In the genomic region with DNA sequence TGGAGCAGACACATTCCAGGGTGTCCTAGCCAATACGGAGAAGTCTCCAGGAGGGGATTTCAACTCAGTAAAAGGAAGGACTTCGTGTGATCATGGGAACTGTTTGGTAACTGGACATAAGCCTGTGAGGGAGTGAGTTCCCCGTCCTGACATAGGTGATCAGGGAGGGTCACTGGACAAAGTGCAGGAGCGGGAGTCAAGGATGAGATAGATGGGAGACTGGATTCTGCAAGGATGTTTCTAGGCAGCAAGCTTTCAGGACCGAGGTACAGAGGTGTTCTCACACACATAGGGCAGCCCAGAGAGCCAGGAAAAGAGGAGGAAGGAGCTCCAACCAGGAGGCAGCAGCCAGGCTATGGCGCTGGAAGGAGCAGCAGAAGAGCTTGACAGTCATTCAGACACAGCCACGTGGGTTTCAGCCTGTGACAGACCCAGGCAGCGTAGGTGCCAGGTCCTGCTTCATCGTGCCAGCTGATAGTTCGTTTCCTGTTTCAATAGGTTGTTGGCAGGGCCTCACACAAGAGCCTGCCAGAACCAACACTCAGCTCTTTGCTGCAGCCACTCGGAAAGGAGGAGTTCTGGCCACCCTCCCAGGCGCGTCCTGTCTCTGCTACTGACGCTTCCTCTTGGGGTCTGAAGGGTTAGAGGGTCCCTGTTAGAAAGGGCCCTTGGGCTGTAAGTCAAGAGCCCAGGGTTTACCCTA, we compare ENCODE assay signal across 9 cellular contexts.
A peak's percentile ranks its signal among the peaks of the same experiment; 100 is the strongest.
DNase-seq lines count a peak whose midpoint lies in the region; ATAC-seq and TF ChIP-seq lines count a peak whose summit lies in the region.
"Had no signal": no experiment of that assay in that cellular context is flagged by ENCODE, and none has a peak within 500 bp of the region (broad histone marks: within the 10 kb centered on the region; RNA-seq: fewer than 3 reads in every experiment).

No MANE protein-coding gene starts in this region.

- H3K36me3 Mint-ChIP-seq in MCF 10A (ENCODE audit: insufficient read depth, unreplicated experiment): peaks cover 1% of the 10 kb centered on the region
- peaks cover 0 to 6% (median 0%) of the 10 kb centered on the region in 3 donors for H3K36me3 Mint-ChIP-seq in CD8-positive, alpha-beta memory T cell
- H3K36me3 Mint-ChIP-seq: activated naive CD4-positive, alpha-beta T cell treated with anti-CD3 and anti-CD28 coated beads, Interleukin-2, amount 50 U/mL, for 72 hours had no signal

- ATAC-seq in right lobe of liver (peak; percentile 70 to 73 (median 70)), GM19395 (IDR thresholded peaks at IDR 0.05; ENCODE audit: unreplicated experiment) (no peak)

- intact Hi-C loops in MCF 10A (cut with micrococcal nuclease): no loop called here
- intact Hi-C loops in right lobe of liver (cut with DNase I): no loop called here

- H3K9me3 Mint-ChIP-seq in MCF 10A (ENCODE audit: unreplicated experiment): no peaks in the 10 kb centered on the region
- peaks cover 0 to 3% (median 0%) of the 10 kb centered on the region in 5 donors for H3K9me3 Mint-ChIP-seq in CD8-positive, alpha-beta memory T cell
- H3K9me3 Mint-ChIP-seq: activated naive CD4-positive, alpha-beta T cell treated with anti-CD3 and anti-CD28 coated beads, Interleukin-2, amount 50 U/mL, for 72 hours had no signal

- no TSS peak for BruUV-seq in MCF 10A (replicated peaks; lab: Mats Ljungman, UMichigan)

- H3K27me3 ChIP-seq in right lobe of liver: no peaks in the 10 kb centered on the region
- no peaks in the 10 kb centered on the region for H3K27me3 ChIP-seq in CD8-positive, alpha-beta memory T cell (ENCODE audit: insufficient read depth, low read length, poor library complexity, severe bottlenecking)

- H3K4me1 Mint-ChIP-seq in MCF 10A (ENCODE audit: insufficient read depth, unreplicated experiment): peaks cover 14% of the 10 kb centered on the region
- H3K4me1 Mint-ChIP-seq in CD8-positive, alpha-beta memory T cell: peaks cover 0 to 15% (median 2%) of the 10 kb centered on the region in 3 donors

- TF ChIP-seq POLR2A in right lobe of liver (IDR thresholded peaks at IDR 0.05): peak; percentile 79

- TF ChIP-seq CTCF in MCF 10A (IDR thresholded peaks at IDR 0.05; ENCODE audit: unreplicated experiment) (no peak), right lobe of liver (IDR thresholded peaks at IDR 0.05) (no peak)

- no peaks in the 10 kb centered on the region for H3K36me3 ChIP-seq in right lobe of liver
- H3K36me3 ChIP-seq in CD8-positive, alpha-beta memory T cell (ENCODE audit: insufficient read depth, low read length): no peaks in the 10 kb centered on the region

- no peaks in the 10 kb centered on the region for H3K9me3 ChIP-seq in right lobe of liver
- H3K9me3 ChIP-seq in CD8-positive, alpha-beta memory T cell (ENCODE audit: low read length): no peaks in the 10 kb centered on the region

- no peak overlapping the region for H3K27ac Mint-ChIP-seq in MCF 10A (ENCODE audit: low read depth, unreplicated experiment)
- H3K27ac Mint-ChIP-seq in CD8-positive, alpha-beta memory T cell: no peak overlapping the region

- WGBS in right lobe of liver (ENCODE audit: insufficient coverage, low coverage, low lambda C conversion rate, missing lambda C conversion rate): 11% methylated on average over 12 of the region's 14 CpGs

- H3K4me3 ChIP-seq in right lobe of liver: peak overlapping the region in 1 of 3 donors; percentile 12
- no peak overlapping the region for H3K4me3 ChIP-seq in CD8-positive, alpha-beta memory T cell (ENCODE audit: low read length)

- CTCF ChIA-PET in MCF 10A (lab: Yijun Ruan, JAX): interaction anchor here (0.8 to 1.2 kb wide), 3 partner anchors 9 to 113 kb away, joined by 3 read pairs; no protein-coding TSS in a partner anchor
- CTCF ChIA-PET in CD8-positive, alpha-beta memory T cell (lab: Charles Lee): no interaction called here

- peak overlapping the region; percentile 62 to 75 (median 68) for H3K27ac ChIP-seq in right lobe of liver
- no peak overlapping the region for H3K27ac ChIP-seq in CD8-positive, alpha-beta memory T cell (ENCODE audit: low read depth, low read length)

- H3K4me3 Mint-ChIP-seq in MCF 10A (ENCODE audit: unreplicated experiment): no peak overlapping the region
- H3K4me3 Mint-ChIP-seq in CD8-positive, alpha-beta memory T cell: no peak overlapping the region

- no peaks in the 10 kb centered on the region for H3K27me3 Mint-ChIP-seq in MCF 10A (ENCODE audit: insufficient read depth, unreplicated experiment)
- peaks cover 0 to 3% of the 10 kb centered on the region in 2 donors for H3K27me3 Mint-ChIP-seq in CD8-positive, alpha-beta memory T cell

- peak; percentile 27 for DNase-seq in stimulated activated CD4-positive, alpha-beta T cell treated with anti-CD3 and anti-CD28 coated beads, Interleukin-1b, Interleukin-23, amount 100 ng/mL, for 48 hours
- no peak for DNase-seq in stimulated activated CD4-positive, alpha-beta T cell treated with anti-CD3 and anti-CD28 coated beads, Interleukin-4, amount 100 ng/mL, for 4 hours
- DNase-seq in MCF 10A (ENCODE audit: unreplicated experiment): peak; percentile 91
- peak; percentile 88 to 97 (median 93) for DNase-seq in right lobe of liver
- peak; percentile 75 for DNase-seq in ureter (ENCODE audit: low spot score)
- no peak for DNase-seq in D341Med (ENCODE audit: low spot score)
- no peak for DNase-seq in CD8-positive, alpha-beta memory T cell

- peaks cover 0 to 73% (median 34%) of the 10 kb centered on the region in 4 donors for H3K4me1 ChIP-seq in right lobe of liver
- no peaks in the 10 kb centered on the region for H3K4me1 ChIP-seq in CD8-positive, alpha-beta memory T cell (ENCODE audit: insufficient read depth, low read length)

- POLR2A ChIA-PET in MCF 10A (lab: Yijun Ruan, JAX): interaction anchor here (0.8 to 0.9 kb wide), 2 partner anchors 15 to 187 kb away, joined by 3 read pairs; no protein-coding TSS in a partner anchor
- POLR2A ChIA-PET in CD8-positive, alpha-beta memory T cell (lab: Charles Lee): no interaction called here

Comparison
In these comparisons a context has a peak if more than half of its experiments do, and no peak if none do; other contexts are left out.
1. DNase-seq: peak in stimulated activated CD4-positive, alpha-beta T cell treated with anti-CD3 and anti-CD28 coated beads, Interleukin-1b, Interleukin-23, amount 100 ng/mL, for 48 hours (single experiment), MCF 10A (single experiment), right lobe of liver (3 of 3) and ureter (single experiment); none in stimulated activated CD4-positive, alpha-beta T cell treated with anti-CD3 and anti-CD28 coated beads, Interleukin-4, amount 100 ng/mL, for 4 hours (0 of 2), D341Med (single experiment) and CD8-positive, alpha-beta memory T cell (0 of 5).